In genomic region chr2:61854435-61855177, GRCh38 we compare ENCODE assay signal across 8 cellular contexts. TPM values are rescaled to one million over a fixed set of nuclear protein-coding genes. Genes with fewer than 3 reads are reported as not detected.
DNase-seq lines count a peak whose midpoint lies in the region; ATAC-seq and TF ChIP-seq lines count a peak whose summit lies in the region.

No MANE protein-coding gene starts in this region.

- peak; percentile 98 for DNase-seq in NCI-H187 treated with DMSO at 0.1 percent for 48 hours (lab: John Stamatoyannopoulos, UW)
- peak; percentile 88 for DNase-seq in T-helper 22 cell (ENCODE audit: low read depth)
- peak; percentile 95 for DNase-seq in astrocyte of the cerebellum (ENCODE audit: low read depth)
- peak; percentile 85 to 97 for DNase-seq in hippocampal formation (lab: John Stamatoyannopoulos, UW)
- DNase-seq in retina: peak; percentile 97
- DNase-seq in mesenteric fat pad (ENCODE audit: low spot score): no peak

- ATAC-seq in GM18505 (IDR thresholded peaks at IDR 0.05; ENCODE audit: unreplicated experiment): peak; percentile 83
- peak; percentile 87 for ATAC-seq in HG02970 (IDR thresholded peaks at IDR 0.05; ENCODE audit: low FRiP score, unreplicated experiment)

- peak; percentile 57 for TF ChIP-seq POLR2A in GM18505 (IDR thresholded peaks at IDR 0.05; ENCODE audit: borderline replicate concordance, extremely low read depth, insufficient read depth, insufficient read length)

- in situ Hi-C loops in astrocyte of the cerebellum (cut with HindIII; ENCODE audit: low sequenced_read_pairs): no loop called here

- H3K4me3 ChIP-seq in astrocyte of the cerebellum (ENCODE audit: low read depth, low read length): peak overlapping the region; percentile 82

- no peak for TF ChIP-seq CTCF in astrocyte of the cerebellum (IDR thresholded peaks at IDR 0.05; ENCODE audit: low read depth, low read length, missing control alignments)

RNA-seq across cellular contexts. Expression of gene FAM161A, which starts 0.7 kb away (rescaled TPM):
- 1.00 TPM for total RNA-seq in mesenteric fat pad

RNA-seq across cellular contexts. Expression of gene CCT4, which starts 33.9 kb away (rescaled TPM):
- total RNA-seq in mesenteric fat pad: 107 TPM

RNA-seq across cellular contexts. Expression of gene COMMD1, which starts 50.9 kb away (rescaled TPM):
- 38.0 TPM for total RNA-seq in mesenteric fat pad
